23 cellular contexts compared by ENCODE assay signal in the genomic region with DNA sequence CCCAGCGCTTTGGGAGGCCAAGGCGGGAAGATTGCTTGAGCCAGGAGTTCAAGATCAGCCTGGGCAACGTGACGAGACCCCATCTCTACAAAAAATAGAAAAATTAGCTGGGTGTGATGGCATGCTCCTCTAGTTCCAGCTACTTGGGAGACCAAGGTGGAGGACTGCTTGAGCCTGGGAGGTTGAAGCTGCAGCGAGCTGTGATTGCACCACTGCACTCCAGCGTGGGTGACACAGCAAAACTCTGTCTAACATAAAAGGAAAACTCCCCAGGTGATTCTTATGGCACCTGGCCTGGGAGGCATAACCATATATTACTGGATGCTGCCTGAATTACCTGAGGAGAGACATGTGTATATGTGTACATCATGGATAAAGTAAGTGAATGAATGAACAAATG. TPM values are rescaled to one million over a fixed set of nuclear protein-coding genes. Genes with fewer than 3 reads are reported as not detected.
"Had no signal": no experiment of that assay in that cellular context is flagged by ENCODE, and none has a peak within 500 bp of the region (broad histone marks: within the 10 kb centered on the region; RNA-seq: fewer than 3 reads in every experiment).

No MANE protein-coding gene starts in this region.

- H3K36me3 ChIP-seq: gastroesophageal sphincter, heart left ventricle, tibial artery, uterus had no signal

- H2AFZ ChIP-seq: parathyroid adenoma had no signal

- H3K4me1 ChIP-seq: uterus had no signal

- ATAC-seq: activated CD8-positive, alpha-beta T cell treated with anti-CD3 and anti-CD28 coated beads for 36 hours; activated T-helper 17 cell treated with anti-CD3 and anti-CD28 coated beads, Interleukin-2, amount 50 U/mL, for 72 hours; gastroesophageal sphincter; heart left ventricle; natural killer cell treated with Interleukin-12 subunit alpha and Interleukin-12 subunit beta and Interleukin-15 and Interleukin-18, amount 100 ng/mL, for 72 hours; sciatic nerve; stimulated activated effector memory CD8-positive, alpha-beta T cell treated with anti-CD3 and anti-CD28 coated beads, Interleukin-12 subunit alpha, Interleukin-12 subunit beta, amount 100 ng/mL, for 72 hours; T-cell had no signal

- H3K27ac ChIP-seq: parathyroid adenoma, tibial artery had no signal

- H3K9ac ChIP-seq: parathyroid adenoma had no signal

- FAIRE-seq: endometrium had no signal

- H3K27me3 ChIP-seq: gastroesophageal sphincter, heart left ventricle, tibial artery, uterus had no signal

- H3K4me2 ChIP-seq: smooth muscle cell had no signal

- DNase-seq: activated B cell treated with CpG ODN at 0.5 μM for 24 hours; activated CD4-positive, alpha-beta T cell treated with anti-CD3 and anti-CD28 coated beads, Interleukin-2, amount 10 ng/mL, durations not matched to agents 24 days and 14 days; activated CD8-positive, alpha-beta T cell treated with anti-CD3 and anti-CD28 coated beads for 36 hours; activated naive CD4-positive, alpha-beta T cell; activated naive CD8-positive, alpha-beta T cell treated with anti-CD3 and anti-CD28 coated beads for 36 hours; activated T-cell treated with anti-CD3 and anti-CD28 coated beads, Interleukin-2, amount 50 U/mL, for 1 hour; heart left ventricle; stimulated activated CD4-positive, alpha-beta T cell treated with anti-CD3 and anti-CD28 coated beads, Interleukin-4, amount 100 ng/mL, for 24 hours; T-cell; T-helper 9 cell; tibial artery; uterus had no signal

- H3K9me3 ChIP-seq: gastroesophageal sphincter, heart left ventricle, tibial artery, uterus had no signal

- H3K4me3 ChIP-seq: coronary artery, gastroesophageal sphincter, heart left ventricle, smooth muscle cell, tibial artery, uterus had no signal

RNA-seq across cellular contexts. Expression of a gene that starts 35.2 kb away (rescaled TPM):
- total RNA-seq: activated B cell treated with CpG ODN at 0.5 μM for 24 hours; activated CD4-positive, alpha-beta T cell treated with anti-CD3 and anti-CD28 coated beads, Interleukin-2, amount 10 ng/mL, durations not matched to agents 24 days and 14 days; activated CD8-positive, alpha-beta T cell treated with anti-CD3 and anti-CD28 coated beads for 36 hours; activated naive CD8-positive, alpha-beta T cell treated with anti-CD3 and anti-CD28 coated beads for 36 hours; activated T-helper 17 cell treated with anti-CD3 and anti-CD28 coated beads, Interleukin-2, amount 50 U/mL, for 72 hours; heart left ventricle; liver; natural killer cell treated with Interleukin-12 subunit alpha and Interleukin-12 subunit beta and Interleukin-15 and Interleukin-18, amount 100 ng/mL, for 72 hours; sciatic nerve; smooth muscle cell; T-cell had no signal
- polyA plus RNA-seq: esophagus, heart left ventricle, liver, smooth muscle cell had no signal
